ENCODE assay signal across 16 cellular contexts in the genomic region with DNA sequence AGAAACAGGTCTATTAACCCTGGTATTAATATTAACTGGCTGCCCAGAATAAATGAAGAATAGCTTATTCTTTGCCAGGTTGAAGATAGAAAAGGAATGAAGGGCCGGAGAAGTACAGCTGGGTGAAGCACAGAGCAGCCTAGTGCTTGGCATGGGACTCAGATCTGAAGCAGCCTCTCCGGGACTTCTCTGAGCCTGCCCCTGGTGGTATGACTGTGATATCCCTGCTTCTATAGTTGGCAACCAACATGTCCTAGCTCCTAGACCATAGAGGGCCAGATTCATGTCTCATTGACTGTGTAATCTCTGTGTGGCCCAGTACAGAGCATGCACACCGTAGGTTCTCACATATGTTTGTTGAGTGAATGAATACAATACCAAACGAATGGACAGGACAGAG.
DNase-seq lines count a peak whose midpoint lies in the region; TF ChIP-seq lines count a peak whose summit lies in the region.
"Had no signal": no experiment of that assay in that cellular context is flagged by ENCODE, and none has a peak within 500 bp of the region (broad histone marks: within the 10 kb centered on the region; RNA-seq: fewer than 3 reads in every experiment).

No MANE protein-coding gene starts in this region.

- DNase-seq in RKO (ENCODE audit: low spot score) (peak; percentile 24), fibroblast of mammary gland (ENCODE audit: low read depth) (no peak), NOMO-1 treated with dmso at 0.1 percent for 144 hours (lab: John Stamatoyannopoulos, UW; ENCODE audit: unreplicated experiment) (no peak), cerebellum (ENCODE audit: low spot score) (no peak)
- no peak for DNase-seq in activated naive CD8-positive, alpha-beta T cell treated with anti-CD3 and anti-CD28 coated beads for 36 hours
- DNase-seq: DMS79; natural killer cell; NCI-H2171; psoas muscle; stimulated activated CD4-positive, alpha-beta T cell treated with anti-CD3 and anti-CD28 coated beads, Interleukin-15, amount 100 ng/mL, for 24 hours had no signal

- no peak overlapping the region for H3K27ac Mint-ChIP-seq in activated naive CD8-positive, alpha-beta T cell treated with anti-CD3 and anti-CD28 coated beads for 36 hours
- H3K27ac Mint-ChIP-seq: activated T-helper 2 cell treated with anti-CD3 and anti-CD28 coated beads, Interferon-gamma antibody, Interleukin-2, Interleukin-4, amounts not matched to agents 10 μg/mL and 5 μg/mL and 100 μg/mL, durations not matched to agents 14 hours and 24 hours and 36 hours; CD14-positive monocyte; natural killer cell had no signal

- H4K20me1 ChIP-seq in BLaER1 treated with 17β-estradiol and CSF1 and Interleukin-3, amounts not matched to agents 10 nM and 100 nM = no peaks in the 10 kb centered on the region

- H3K36me3 Mint-ChIP-seq in activated naive CD8-positive, alpha-beta T cell treated with anti-CD3 and anti-CD28 coated beads for 36 hours = peaks cover 8% of the 10 kb centered on the region
- H3K36me3 Mint-ChIP-seq: CD14-positive monocyte, natural killer cell had no signal

- TF ChIP-seq CTCF in GM12875 (IDR thresholded peaks at IDR 0.05; ENCODE audit: borderline replicate concordance, insufficient read depth, low read depth, low read length) (0 out of 2 replicates have a peak, but pooled peaks have one; percentile 10), fibroblast of mammary gland (conservative IDR thresholded peaks at IDR 0.05; ENCODE audit: control insufficient read depth, insufficient read depth, low read depth, low read length) (peak; percentile 3)

- peaks cover 35 to 86% (median 74%) of the 10 kb centered on the region in 10 experiments for H3K4me1 ChIP-seq in BLaER1 treated with 17β-estradiol and CSF1 and Interleukin-3, amounts not matched to agents 10 nM and 100 nM
- H3K4me1 ChIP-seq: psoas muscle had no signal

- H3K9me3 Mint-ChIP-seq in activated naive CD8-positive, alpha-beta T cell treated with anti-CD3 and anti-CD28 coated beads for 36 hours = peaks cover 1% of the 10 kb centered on the region
- H3K9me3 Mint-ChIP-seq: activated T-helper 2 cell treated with anti-CD3 and anti-CD28 coated beads, Interferon-gamma antibody, Interleukin-2, Interleukin-4, amounts not matched to agents 10 μg/mL and 5 μg/mL and 100 μg/mL, durations not matched to agents 14 hours and 24 hours and 36 hours; natural killer cell had no signal

- peaks cover 5% of the 10 kb centered on the region for H3K4me1 Mint-ChIP-seq in activated naive CD8-positive, alpha-beta T cell treated with anti-CD3 and anti-CD28 coated beads for 36 hours

- H3K9ac ChIP-seq in BLaER1 treated with 17β-estradiol and CSF1 and Interleukin-3, amounts not matched to agents 10 nM and 100 nM = no peak overlapping the region

- H3K4me3 Mint-ChIP-seq in activated naive CD8-positive, alpha-beta T cell treated with anti-CD3 and anti-CD28 coated beads for 36 hours = no peak overlapping the region
- H3K4me3 Mint-ChIP-seq: CD14-positive monocyte, natural killer cell had no signal

- peak overlapping the region in 10 of 11 experiments; percentile 66 to 87 (median 81); a peak in 19 of 22 replicates for H3K4me2 ChIP-seq in BLaER1 treated with 17β-estradiol and CSF1 and Interleukin-3, amounts not matched to agents 10 nM and 100 nM

- H3K27ac ChIP-seq in BLaER1 treated with 17β-estradiol and CSF1 and Interleukin-3, amounts not matched to agents 10 nM and 100 nM = peak overlapping the region in 7 of 11 experiments; percentile 66 to 81 (median 78); a peak in 10 of 22 replicates
- H3K27ac ChIP-seq: psoas muscle, SK-N-MC had no signal

- H3K27me3 Mint-ChIP-seq in activated naive CD8-positive, alpha-beta T cell treated with anti-CD3 and anti-CD28 coated beads for 36 hours = no peaks in the 10 kb centered on the region

- H3K9me3 ChIP-seq in BLaER1 treated with 17β-estradiol and CSF1 and Interleukin-3, amounts not matched to agents 10 nM and 100 nM (replicated peaks in 1 of 11) = peaks cover 10 to 32% (median 27%) of the 10 kb centered on the region in 11 experiments
- H3K9me3 ChIP-seq: psoas muscle had no signal

- H3K27me3 ChIP-seq in BLaER1 treated with 17β-estradiol and CSF1 and Interleukin-3, amounts not matched to agents 10 nM and 100 nM = no peaks in the 10 kb centered on the region

- H3K4me3 ChIP-seq in BLaER1 treated with 17β-estradiol and CSF1 and Interleukin-3, amounts not matched to agents 10 nM and 100 nM = no peak overlapping the region
- H3K4me3 ChIP-seq in GM12875 (ENCODE audit: low read depth, low read length) (no peak overlapping the region), fibroblast of mammary gland (ENCODE audit: control insufficient read depth, low read depth, low read length) (no peak overlapping the region)
- H3K4me3 ChIP-seq: lung, psoas muscle, SK-N-MC had no signal

- H3K36me3 ChIP-seq in BLaER1 treated with 17β-estradiol and CSF1 and Interleukin-3, amounts not matched to agents 10 nM and 100 nM = peaks cover 0 to 6% (median 1%) of the 10 kb centered on the region in 11 experiments; a peak in 5 of 22 replicates
